Comparison of ENCODE assay signal across 19 cellular contexts in genomic region chr11:75986966-75987365, GRCh38.
"Had no signal": no experiment of that assay in that cellular context is flagged by ENCODE, and none has a peak within 500 bp of the region (broad histone marks: within the 10 kb centered on the region; RNA-seq: fewer than 3 reads in every experiment).

No MANE protein-coding gene starts in this region.

- H3K4me3 ChIP-seq: breast epithelium, skin epidermis, tibial nerve had no signal

- H3K36me3 ChIP-seq: breast epithelium had no signal

- H3K27me3 ChIP-seq: breast epithelium, tibial nerve had no signal

- FAIRE-seq: frontal cortex, urothelium cell line had no signal

- H3K9me3 ChIP-seq: breast epithelium, tibial nerve had no signal

- DNase-seq: activated CD4-positive, alpha-beta T cell treated with anti-CD3 and anti-CD28 coated beads, Interleukin-2, amount 50 U/mL, for 1 hour; activated CD4-positive, CD25-positive, alpha-beta regulatory T cell treated with anti-CD3 and anti-CD28 coated beads, Interleukin-2, amount 50 U/mL, for 72 hours; activated CD8-positive, alpha-beta memory T cell treated with anti-CD3 and anti-CD28 coated beads, Interleukin-2, amount 50 U/mL, for 4 hours; activated naive CD4-positive, alpha-beta T cell treated with anti-CD3 and anti-CD28 coated beads, Interleukin-2, amount 10 ng/mL, durations not matched to agents 7 days and 5 days; activated T-cell treated with anti-CD3 and anti-CD28 coated beads, Interleukin-2, amount 50 U/mL, for 4 hours; aorta; endodermal cell; head of caudate nucleus; kidney; naive B cell; stimulated activated naive CD8-positive, alpha-beta T cell treated with anti-CD3 and anti-CD28 coated beads, Interleukin-15, Interleukin-2, amounts not matched to agents 100 U/mL and 50 U/mL, for 24 hours; T-helper 2 cell had no signal

- H3K4me1 ChIP-seq: breast epithelium, tibial nerve had no signal

- H3K27ac ChIP-seq: breast epithelium, skin epidermis, tibial nerve, VCaP had no signal

- ATAC-seq: activated T-cell treated with anti-CD3 and anti-CD28 coated beads, Interleukin-2, amount 50 U/mL, for 4 hours; left lobe of liver; stimulated activated naive CD8-positive, alpha-beta T cell treated with anti-CD3 and anti-CD28 coated beads, Interleukin-15, Interleukin-2, amounts not matched to agents 100 U/mL and 50 U/mL, for 24 hours had no signal
